ENCODE assay signal across 28 cellular contexts in the genomic region with DNA sequence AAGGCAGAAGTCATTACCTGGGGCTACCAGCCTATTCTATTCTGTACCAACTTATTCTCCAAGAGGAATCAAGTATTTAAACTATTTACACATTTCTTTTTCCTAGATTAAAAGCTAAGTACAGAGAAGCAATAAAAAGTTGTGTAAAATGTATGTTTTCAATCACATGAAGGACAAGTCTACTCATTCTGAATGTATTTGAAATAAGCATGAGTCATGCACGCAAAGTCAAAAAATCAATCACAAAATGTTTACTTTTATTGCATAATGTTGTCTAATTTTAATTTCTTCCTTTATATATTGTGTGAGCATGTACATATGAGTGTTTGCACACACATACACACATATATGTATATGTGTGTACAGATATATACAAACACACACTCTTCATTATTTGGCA.
DNase-seq lines count a peak whose midpoint lies in the region; FAIRE-seq and TF ChIP-seq lines count a peak whose summit lies in the region.
"Had no signal": no experiment of that assay in that cellular context is flagged by ENCODE, and none has a peak within 500 bp of the region (broad histone marks: within the 10 kb centered on the region; RNA-seq: fewer than 3 reads in every experiment).

No MANE protein-coding gene starts in this region.

- POLR2A ChIA-PET in HEK293 (lab: Yijun Ruan, JAX) = no interaction called here

- H3K36me3 ChIP-seq in HEK293 (ENCODE audit: control insufficient read depth in 2 of 2, insufficient read depth in 1 of 2, low read length in 2 of 2) = no peaks in the 10 kb centered on the region
- H3K36me3 ChIP-seq in bronchial epithelial cell (ENCODE audit: control insufficient read depth, insufficient read depth, low read length) = no peaks in the 10 kb centered on the region
- no peaks in the 10 kb centered on the region for H3K36me3 ChIP-seq in osteoblast (ENCODE audit: insufficient read depth, low read length)
- H3K36me3 ChIP-seq: BE2C, BLaER1 had no signal

- H3K9me3 ChIP-seq in HEK293 (ENCODE audit: control insufficient read depth, insufficient read depth, low read depth, low read length) (no peaks in the 10 kb centered on the region), osteoblast (ENCODE audit: low read depth, low read length) (no peaks in the 10 kb centered on the region)
- H3K9me3 ChIP-seq: BE2C, BLaER1, Caco-2 had no signal

- H3K4me1 ChIP-seq in HEK293 (ENCODE audit: control insufficient read depth, insufficient read depth, low read length) (no peaks in the 10 kb centered on the region), osteoblast (ENCODE audit: insufficient read depth, low read length) (no peaks in the 10 kb centered on the region)
- H3K4me1 ChIP-seq: BLaER1, Caco-2 had no signal

- H3K79me2 ChIP-seq in osteoblast (ENCODE audit: insufficient read depth, low read length) = no peaks in the 10 kb centered on the region

- H3K27me3 ChIP-seq in bronchial epithelial cell (ENCODE audit: control insufficient read depth, insufficient read depth, low read length) (no peaks in the 10 kb centered on the region), osteoblast (ENCODE audit: insufficient read depth, low read length) (no peaks in the 10 kb centered on the region)
- H3K27me3 ChIP-seq: BE2C, BLaER1 had no signal

- no peak overlapping the region for H3K4me3 ChIP-seq in HEK293 (ENCODE audit: low read depth, low read length)
- H3K4me3 ChIP-seq in bronchial epithelial cell (ENCODE audit: low read depth, low read length) = no peak overlapping the region
- no peak overlapping the region for H3K4me3 ChIP-seq in osteoblast (ENCODE audit: insufficient read depth, low read length)
- H3K4me3 ChIP-seq: BLaER1 had no signal

- H3K4me2 ChIP-seq in osteoblast (ENCODE audit: insufficient read depth, low read length) = no peak overlapping the region
- H3K4me2 ChIP-seq: BLaER1 had no signal

- TF ChIP-seq CTCF in HEK293 (tag by site-specific recombination; IDR thresholded peaks at IDR 0.05) (no peak), bronchial epithelial cell (IDR thresholded peaks at IDR 0.05; ENCODE audit: insufficient read depth, low read length, severe bottlenecking) (no peak), osteoblast (IDR thresholded peaks at IDR 0.05; ENCODE audit: extremely low read depth, low read depth, low read length) (no peak), D721Med (IDR thresholded peaks at IDR 0.05; ENCODE audit: insufficient read depth, missing control alignments) (no peak)

- H4K20me1 ChIP-seq in osteoblast (ENCODE audit: insufficient read depth, low read length) = no peaks in the 10 kb centered on the region
- H4K20me1 ChIP-seq: BLaER1 had no signal

- H2AFZ ChIP-seq in osteoblast (ENCODE audit: low read length) = no peak overlapping the region

- CTCF ChIA-PET in HEK293 (lab: Yijun Ruan, JAX) = interaction anchor here (0.6 kb wide), 1 partner anchor 380 kb away, joined by 3 read pairs; no protein-coding TSS in a partner anchor

- no peak overlapping the region for H3K27ac ChIP-seq in HEK293 (ENCODE audit: extremely low read depth, low read depth, low read length)
- no peak overlapping the region for H3K27ac ChIP-seq in osteoblast (ENCODE audit: low read depth, low read length)
- H3K27ac ChIP-seq: BLaER1 had no signal

- FAIRE-seq in bronchial epithelial cell (lab: Jason Lieb, UNC) = no peak
- FAIRE-seq in D721Med (lab: Jason Lieb, UNC) = no peak
- FAIRE-seq: A204.1, G401.6, GM12891, GM19239 had no signal

- DNase-seq in HT-29 (ENCODE audit: low spot score) (peak; percentile 19), bronchial epithelial cell (ENCODE audit: low read depth) (peak; percentile 26), osteoblast (ENCODE audit: insufficient read length, low spot score, missing footprints) (no peak), D721Med (ENCODE audit: insufficient read length, low spot score) (no peak), COR-L47 (lab: John Stamatoyannopoulos, UW) (no peak), OCI-M1 (lab: John Stamatoyannopoulos, UW) (no peak)
- DNase-seq: 8988T; ACHN; BE2C; C1 segment of cervical spinal cord; Caco-2; Calu3; CD4-positive, alpha-beta memory T cell; CD4-positive, CD25-positive, alpha-beta regulatory T cell; CD8-positive, alpha-beta memory T cell; DMS 273 treated with DMSO at 0.1 percent for 48 hours; DMS153; DMS53; DMS79; DND-41; EL; GF-D8 had no signal

TF ChIP-seq in HEK293, 187 proteins besides CTCF, POLR2A, EP300 and RAD21:
- TF ChIP-seq, protein P1, sequence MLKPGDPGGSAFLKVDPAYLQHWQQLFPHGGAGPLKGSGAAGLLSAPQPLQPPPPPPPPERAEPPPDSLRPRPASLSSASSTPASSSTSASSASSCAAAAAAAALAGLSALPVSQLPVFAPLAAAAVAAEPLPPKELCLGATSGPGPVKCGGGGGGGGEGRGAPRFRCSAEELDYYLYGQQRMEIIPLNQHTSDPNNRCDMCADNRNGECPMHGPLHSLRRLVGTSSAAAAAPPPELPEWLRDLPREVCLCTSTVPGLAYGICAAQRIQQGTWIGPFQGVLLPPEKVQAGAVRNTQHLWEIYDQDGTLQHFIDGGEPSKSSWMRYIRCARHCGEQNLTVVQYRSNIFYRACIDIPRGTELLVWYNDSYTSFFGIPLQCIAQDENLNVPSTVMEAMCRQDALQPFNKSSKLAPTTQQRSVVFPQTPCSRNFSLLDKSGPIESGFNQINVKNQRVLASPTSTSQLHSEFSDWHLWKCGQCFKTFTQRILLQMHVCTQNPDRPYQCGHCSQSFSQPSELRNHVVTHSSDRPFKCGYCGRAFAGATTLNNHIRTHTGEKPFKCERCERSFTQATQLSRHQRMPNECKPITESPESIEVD (tag by site-specific recombination; IDR thresholded peaks at IDR 0.05) = peak; percentile 55
- no peak for TF ChIP-seq ZNF530 (tag by site-specific recombination; IDR thresholded peaks at IDR 0.05; ENCODE audit: low read depth)

Comparison
In these comparisons a context has a peak if more than half of its experiments do, and no peak if none do; other contexts are left out.
1. DNase-seq: peak in HT-29 (single experiment) and bronchial epithelial cell (single experiment); none in osteoblast (single experiment), D721Med (single experiment), COR-L47 (single experiment) and OCI-M1 (single experiment).